In the genomic region with DNA sequence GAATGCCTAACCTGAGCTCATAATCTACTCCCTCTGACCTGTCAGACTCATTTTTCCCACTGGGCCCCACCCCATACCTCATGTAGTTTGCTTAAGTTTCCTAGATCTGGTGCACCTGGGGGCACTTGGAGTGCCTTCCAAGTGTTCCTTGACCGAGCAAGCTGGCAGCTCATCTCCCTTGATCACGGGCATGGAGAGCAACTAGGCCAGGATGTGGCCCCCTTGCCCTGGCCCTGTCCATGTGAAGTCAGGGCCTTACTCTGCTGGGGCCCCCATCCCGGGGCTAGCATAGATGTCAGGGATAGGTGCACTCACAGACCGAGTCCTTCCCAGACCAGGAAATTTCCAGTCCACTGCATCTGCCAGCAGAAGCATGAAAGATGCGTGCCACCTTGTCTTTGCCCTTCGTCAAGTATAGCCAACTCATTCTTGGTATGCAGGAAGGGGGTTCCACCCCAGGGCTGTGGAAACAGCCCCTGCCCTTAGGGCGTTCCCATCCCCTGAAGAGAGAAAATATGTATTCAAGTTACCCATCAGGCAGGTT, we compare ENCODE assay signal across 8 cellular contexts. TPM values are rescaled to one million over a fixed set of nuclear protein-coding genes. Genes with fewer than 3 reads are reported as not detected.
A peak's percentile ranks its signal among the peaks of the same experiment; 100 is the strongest.
DNase-seq lines count a peak whose midpoint lies in the region; ATAC-seq and TF ChIP-seq lines count a peak whose summit lies in the region.

No MANE protein-coding gene starts in this region.

- H3K27me3 ChIP-seq in ovary, result no peaks in the 10 kb centered on the region

- TF ChIP-seq CTCF in fibroblast of mammary gland (conservative IDR thresholded peaks at IDR 0.05; ENCODE audit: control insufficient read depth, insufficient read depth, low read depth, low read length), result no peak
- no peak for TF ChIP-seq CTCF in ovary (IDR thresholded peaks at IDR 0.05)

- intact Hi-C loops in ovary (cut with DNase I), result loop anchor here in 3 of 4 donors (2.0 to 10.0 kb wide), 3 partner anchors 23 to 83 kb away; a partner anchor contains a TSS

- no peak for TF ChIP-seq POLR2A in ovary (IDR thresholded peaks at IDR 0.05)

- peak; percentile 14 for ATAC-seq in HG03045 (IDR thresholded peaks at IDR 0.05; ENCODE audit: unreplicated experiment)

- no peak for TF ChIP-seq EP300 in ovary (IDR thresholded peaks at IDR 0.05)

- no peaks in the 10 kb centered on the region for H3K9me3 ChIP-seq in ovary

- H3K36me3 ChIP-seq in ovary, result no peaks in the 10 kb centered on the region

- H3K27ac ChIP-seq in ovary, result peak overlapping the region; percentile 98 to 99

- peaks cover 13% of the 10 kb centered on the region for H3K4me1 ChIP-seq in ovary (ENCODE audit: insufficient read depth)

- DNase-seq in Daoy (ENCODE audit: low read depth) (peak; percentile 62), fibroblast of mammary gland (ENCODE audit: low read depth) (no peak), ovary (peak in 3 of 5 donors; percentile 46 to 56 (median 54)), germinal center (ENCODE audit: low spot score) (no peak), retina (no peak), NAMALWA (ENCODE audit: low spot score) (no peak)
- peak; percentile 35 to 54 for DNase-seq in activated CD4-positive, alpha-beta T cell treated with anti-CD3 and anti-CD28 coated beads, Interleukin-2, amount 50 U/mL, for 48 hours

- H3K4me3 ChIP-seq in fibroblast of mammary gland (ENCODE audit: control insufficient read depth, low read depth, low read length) (peak overlapping the region; percentile 69), ovary (peak overlapping the region; percentile 77)

- WGBS in ovary, 3 donors, result 14 to 26% (median 21%) methylated on average over 7 of the region's 7 CpGs

RNA-seq across cellular contexts. Expression of a gene that starts 41.9 kb away (rescaled TPM):
- 6.9 and 7.1 TPM in 2 replicates for total RNA-seq in Daoy (2014; rRNA removed; shearing (Covaris generic))
- 10 to 100 TPM in 6 of 7 donors, 1 to 10 TPM in 1; 8.7 to 37.5 (median 10.6) TPM for total RNA-seq in ovary
- polyA plus RNA-seq in ovary, result 10 to 100 TPM in 1 of 2 donors, 1 to 10 TPM in 1; 5.2 to 10.4 TPM

Comparison
In these comparisons a context has a peak if more than half of its experiments do, and no peak if none do; other contexts are left out.
1. DNase-seq: peak in Daoy (single experiment), activated CD4-positive, alpha-beta T cell treated with anti-CD3 and anti-CD28 coated beads, Interleukin-2, amount 50 U/mL, for 48 hours (2 of 2) and ovary (3 of 5); none in fibroblast of mammary gland (single experiment), germinal center (single experiment), retina (single experiment) and NAMALWA (single experiment).